8 cellular contexts compared by ENCODE assay signal in the genomic region with DNA sequence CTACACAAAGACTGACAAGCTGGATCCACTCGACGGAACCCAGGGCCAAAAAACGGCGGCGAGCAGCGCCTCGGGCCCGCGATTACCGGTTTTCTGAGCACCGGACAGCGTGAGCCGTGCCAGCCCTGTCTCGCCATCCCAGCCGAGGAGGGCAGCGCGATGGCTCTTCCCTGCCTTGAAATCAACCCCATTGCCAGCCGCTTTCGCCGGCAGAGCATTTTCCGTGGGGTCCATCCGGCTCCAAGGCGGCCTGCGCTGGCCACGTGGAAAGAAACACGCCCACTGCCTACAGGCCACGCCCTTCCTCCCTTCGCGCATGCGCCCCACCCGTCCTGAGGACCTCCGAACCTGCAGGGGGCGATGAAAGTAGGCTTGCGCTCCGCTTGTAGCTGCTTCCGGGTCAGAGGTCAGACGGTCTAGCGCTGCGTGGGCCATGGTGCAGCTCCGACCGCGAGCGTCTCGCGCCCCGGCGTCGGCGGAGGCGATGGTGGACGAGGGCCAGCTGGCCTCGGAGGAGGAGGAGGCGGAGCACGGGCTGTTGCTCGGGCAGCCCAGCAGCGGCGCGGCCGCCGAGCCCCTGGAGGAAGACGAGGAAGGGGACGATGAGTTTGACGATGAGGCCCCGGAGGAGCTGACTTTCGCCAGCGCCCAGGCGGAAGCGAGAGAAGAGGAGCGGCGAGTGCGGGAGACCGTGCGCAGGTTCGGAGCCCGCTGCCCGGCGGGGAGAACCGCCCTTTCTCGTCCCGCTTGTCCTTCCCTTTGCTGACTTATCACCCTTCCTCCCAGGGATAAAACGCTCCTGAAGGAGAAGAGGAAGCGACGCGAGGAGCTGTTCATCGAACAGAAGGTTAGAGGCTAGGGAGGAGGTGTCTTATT. TPM values are rescaled to one million over a fixed set of nuclear protein-coding genes. Genes with fewer than 3 reads are reported as not detected.
A peak's percentile ranks its signal among the peaks of the same experiment; 100 is the strongest.
DNase-seq lines count a peak whose midpoint lies in the region; ATAC-seq and TF ChIP-seq lines count a peak whose summit lies in the region.

Gene NOL7 (plus strand): TSS at position 410 of the 876 bp plus-strand sequence. CDS start 24 bp downstream, at position 434.

- peak; percentile 85 for TF ChIP-seq CTCF in CD4-positive, alpha-beta T cell (IDR thresholded peaks at IDR 0.05)
- TF ChIP-seq CTCF in right lobe of liver (IDR thresholded peaks at IDR 0.05), result peak; percentile 92 to 99 (median 96)

- peaks cover 51% of the 10 kb centered on the region for H3K36me3 Mint-ChIP-seq in CD4-positive, alpha-beta T cell (ENCODE audit: low read depth)

- peak; percentile 85 for TF ChIP-seq POLR2A in right lobe of liver (IDR thresholded peaks at IDR 0.05)

- H3K9me3 ChIP-seq in CD4-positive, alpha-beta T cell (ENCODE audit: control insufficient read depth, low read length), result no peaks in the 10 kb centered on the region
- no peaks in the 10 kb centered on the region for H3K9me3 ChIP-seq in right lobe of liver

- H3K4me1 ChIP-seq in right lobe of liver, result peaks cover 0 to 9% (median 2%) of the 10 kb centered on the region in 4 donors

- ATAC-seq in CD4-positive, alpha-beta T cell (ENCODE audit: poor library complexity), result peak; percentile 91
- peak; percentile 90 for ATAC-seq in GM19395 (IDR thresholded peaks at IDR 0.05; ENCODE audit: unreplicated experiment)
- ATAC-seq in HG03571 (IDR thresholded peaks at IDR 0.05; ENCODE audit: unreplicated experiment), result peak; percentile 90
- ATAC-seq in right lobe of liver, result peak; percentile 94 to 98 (median 96)

- peak; percentile 97 to 99 (median 98) for DNase-seq in CD4-positive, alpha-beta T cell
- peak; percentile 96 for DNase-seq in NCI-H774 (lab: John Stamatoyannopoulos, UW)
- DNase-seq in activated CD4-positive, alpha-beta T cell treated with anti-CD3 and anti-CD28 coated beads, Interleukin-2, amount 50 U/mL, for 48 hours, result peak; percentile 99
- peak; percentile 98 to 99 for DNase-seq in dermis microvascular lymphatic vessel endothelial cell (ENCODE audit: low read depth in 2 of 2)
- DNase-seq in right lobe of liver, result peak; percentile 97 to 99 (median 98)
- peak; percentile 97 to 99 for DNase-seq in stimulated activated CD4-positive, alpha-beta T cell treated with anti-CD3 and anti-CD28 coated beads, Interleukin-4, amount 100 ng/mL, for 4 hours

- peak within 1 kb of the TSS; percentile 94 for H3K4me3 Mint-ChIP-seq in CD4-positive, alpha-beta T cell

- WGBS in right lobe of liver (ENCODE audit: insufficient coverage, low coverage, low lambda C conversion rate, missing lambda C conversion rate), result 0% methylated on average over 30 of the region's 85 CpGs

- H3K27ac ChIP-seq in CD4-positive, alpha-beta T cell (ENCODE audit: low read depth, low read length), result peak within 1 kb of the TSS; percentile 75
- H3K27ac ChIP-seq in right lobe of liver, result peak within 1 kb of the TSS; percentile 68 to 78 (median 77)

- peaks cover 0 to 26% (median 12%) of the 10 kb centered on the region in 4 donors for H3K36me3 ChIP-seq in right lobe of liver

- peak within 1 kb of the TSS; percentile 84 to 93 (median 92) for H3K4me3 ChIP-seq in right lobe of liver

- H3K27ac Mint-ChIP-seq in CD4-positive, alpha-beta T cell, result peak within 1 kb of the TSS; percentile 93

- H3K27me3 Mint-ChIP-seq in CD4-positive, alpha-beta T cell, result no peaks in the 10 kb centered on the region

- CTCF ChIA-PET in CD4-positive, alpha-beta T cell (lab: Charles Lee), result interaction anchor here (0.6 to 5.1 kb wide), 31 partner anchors 9 to 287 kb away, joined by 3 to 59 read pairs (median 5); partner anchors contain the start of genes MCUR1, RANBP9, SIRT5 and TBC1D7

- peaks cover 50% of the 10 kb centered on the region for H3K4me1 Mint-ChIP-seq in CD4-positive, alpha-beta T cell (ENCODE audit: low read depth)

- no peaks in the 10 kb centered on the region for H3K27me3 ChIP-seq in CD4-positive, alpha-beta T cell (ENCODE audit: control insufficient read depth, insufficient read depth, low read length)
- H3K27me3 ChIP-seq in right lobe of liver, result no peaks in the 10 kb centered on the region

- POLR2A ChIA-PET in CD4-positive, alpha-beta T cell (lab: Charles Lee), result interaction anchor here (0.7 to 4.6 kb wide), 36 partner anchors 9 to 1604 kb away, joined by 3 to 129 read pairs (median 4); partner anchors contain the start of genes MCUR1, RANBP9, SIRT5 and TBC1D7

- intact Hi-C loops in CD4-positive, alpha-beta T cell (cut with DNase I, micrococcal nuclease), result loop anchor here (1.0 to 10.0 kb wide), 8 partner anchors 40 to 500 kb away; partner anchors contain the start of genes TBC1D7 (in 2 of the 2), CD83 (in 1 of the 2), MCUR1 (in 1 of the 2) and SIRT5 (in 1 of the 2)
- intact Hi-C loops in right lobe of liver (cut with DNase I), result no loop called here

- no peaks in the 10 kb centered on the region for H3K9me3 Mint-ChIP-seq in CD4-positive, alpha-beta T cell

RNA-seq across cellular contexts. Expression of gene NOL7, which starts in this region (rescaled TPM):
- total RNA-seq in CD4-positive, alpha-beta T cell, result 10 to 100 TPM; 65.5 to 67.6 TPM
- total RNA-seq in dermis microvascular lymphatic vessel endothelial cell, result 28.7 and 40.4 TPM in 2 replicates
- 10 to 100 TPM; 12.9 to 68.2 (median 25.1) TPM for total RNA-seq in right lobe of liver

Comparison
In these comparisons a context has a peak if more than half of its experiments do, and no peak if none do; other contexts are left out.
1. Peak in every context shown above with its lines: DNase-seq, ATAC-seq, H3K4me3 ChIP-seq and H3K27ac ChIP-seq.
2. intact Hi-C loops: an anchor here in CD4-positive, alpha-beta T cell (1.0 to 10.0 kb wide); none called in right lobe of liver.